In the genomic region with DNA sequence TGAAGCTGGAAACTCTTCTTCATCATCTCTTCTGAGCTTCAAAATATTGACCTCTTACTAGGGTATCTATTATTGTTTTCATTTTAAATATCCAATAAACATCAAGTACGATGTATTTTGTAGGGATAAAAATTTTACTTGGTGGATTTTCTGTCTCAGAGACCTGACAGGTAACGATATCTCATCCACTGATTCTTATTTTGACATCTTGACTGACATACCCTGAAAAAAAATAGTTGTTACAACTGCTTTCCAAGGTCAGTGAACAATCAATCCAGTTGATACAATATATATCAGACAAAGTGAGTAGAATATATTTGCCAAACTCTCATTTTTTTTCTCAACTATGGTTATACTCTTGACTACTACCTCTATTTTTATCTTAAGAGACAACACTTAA, we compare ENCODE assay signal across 1 cellular context.
TF ChIP-seq lines count a peak whose summit lies in the region.

No MANE protein-coding gene starts in this region.

TF ChIP-seq in neural cell, 6 proteins besides CTCF, POLR2A, EP300 and RAD21:
- TF ChIP-seq POLR2AphosphoS5 (IDR thresholded peaks at IDR 0.05) (peak; percentile 66), MXI1 (conservative IDR thresholded peaks at IDR 0.05; ENCODE audit: poor library complexity, severe bottlenecking) (no peak)
